Comparison of ENCODE assay signal across 13 cellular contexts in the genomic region with DNA sequence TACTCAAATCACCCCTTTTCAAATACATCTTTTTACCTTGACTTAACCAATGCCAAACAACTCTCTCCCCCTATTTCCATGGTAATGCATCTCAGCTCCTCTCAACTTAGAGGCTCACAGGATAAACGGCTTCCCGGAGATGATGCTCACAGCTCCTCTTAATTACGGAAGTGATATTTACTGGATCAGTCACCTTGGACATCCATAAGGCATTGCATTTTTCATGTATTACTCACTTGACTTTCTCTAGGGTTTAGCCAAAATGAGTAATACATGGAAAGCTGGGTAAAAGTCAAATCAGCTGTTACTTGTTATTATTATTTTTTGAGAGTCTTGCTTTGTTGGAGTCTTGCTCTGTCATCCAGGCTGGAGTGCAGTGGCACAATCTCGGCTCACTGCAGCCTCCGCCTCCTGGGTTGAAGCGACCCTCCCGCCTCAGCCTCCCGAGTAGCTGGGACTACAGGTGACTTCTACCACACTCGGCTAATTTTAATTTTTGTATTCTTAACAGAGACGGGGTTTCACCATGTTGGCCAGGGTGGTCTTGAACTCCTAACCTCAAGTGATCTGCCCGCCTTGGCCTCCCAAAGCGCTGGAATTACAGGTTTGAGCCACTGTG.
DNase-seq lines count a peak whose midpoint lies in the region; ATAC-seq, FAIRE-seq and TF ChIP-seq lines count a peak whose summit lies in the region.
"Had no signal": no experiment of that assay in that cellular context is flagged by ENCODE, and none has a peak within 500 bp of the region (broad histone marks: within the 10 kb centered on the region; RNA-seq: fewer than 3 reads in every experiment).

No MANE protein-coding gene starts in this region.

- H3K27me3 Mint-ChIP-seq in neural progenitor cell (ENCODE audit: insufficient read depth, low read depth), result no peaks in the 10 kb centered on the region
- H3K27me3 Mint-ChIP-seq: CD4-positive, alpha-beta memory T cell had no signal

- peak; percentile 12 for ATAC-seq in lung (ENCODE audit: insufficient read depth, low FRiP score)

- no peaks in the 10 kb centered on the region for H3K79me2 ChIP-seq in neural progenitor cell (ENCODE audit: low read depth)

- TF ChIP-seq CTCF in choroid plexus epithelial cell (conservative IDR thresholded peaks at IDR 0.05; ENCODE audit: low read depth, low read length) (no peak), lung (IDR thresholded peaks at IDR 0.05; ENCODE audit: control extremely low read depth, extremely low read depth) (no peak), neural progenitor cell (IDR thresholded peaks at IDR 0.05) (no peak)

- H3K9me3 ChIP-seq in lung (ENCODE audit: control insufficient read depth in 2 of 2, insufficient read depth in 1 of 2, low read length in 1 of 2) (no peaks in the 10 kb centered on the region), neural progenitor cell (ENCODE audit: low read depth) (no peaks in the 10 kb centered on the region)

- no peak overlapping the region for H3K27ac ChIP-seq in lung (ENCODE audit: low read depth in 1 of 2, low read length in 1 of 2)
- H3K27ac ChIP-seq in neural progenitor cell, result no peak overlapping the region
- H3K27ac ChIP-seq: cardiac muscle cell had no signal

- peaks cover 0 to 10% of the 10 kb centered on the region in 2 donors for H3K36me3 ChIP-seq in lung (ENCODE audit: control insufficient read depth in 2 of 2, insufficient read depth in 2 of 2, low read length in 2 of 2)
- H3K36me3 ChIP-seq in neural progenitor cell, result no peaks in the 10 kb centered on the region

- FAIRE-seq in HTR-8/SVneo (lab: Jason Lieb, UNC), result no peak

- H2AFZ ChIP-seq in neural progenitor cell (replicated peaks), result no peak overlapping the region

- H3K27me3 ChIP-seq in lung (ENCODE audit: control insufficient read depth, insufficient read depth), result no peaks in the 10 kb centered on the region
- no peaks in the 10 kb centered on the region for H3K27me3 ChIP-seq in neural progenitor cell
- H3K27me3 ChIP-seq: cardiac muscle cell, heart right ventricle had no signal

- H3K9ac ChIP-seq in neural progenitor cell, result no peak overlapping the region

- H3F3A ChIP-seq in neural progenitor cell (ENCODE audit: low read depth), result no peaks in the 10 kb centered on the region

- peaks cover 0 to 3% of the 10 kb centered on the region in 2 donors for H3K4me1 ChIP-seq in lung (ENCODE audit: control insufficient read depth in 2 of 2, insufficient read depth in 2 of 2, low read length in 2 of 2)
- no peaks in the 10 kb centered on the region for H3K4me1 ChIP-seq in neural progenitor cell

- no peak overlapping the region for H3K4me2 ChIP-seq in neural progenitor cell

- WGBS in lung, 2 donors, result 89 to 96% methylated on average over 12 of the region's 12 CpGs

- no peak overlapping the region for H3K4me3 Mint-ChIP-seq in neural progenitor cell
- H3K4me3 Mint-ChIP-seq: CD4-positive, alpha-beta memory T cell had no signal

- no peaks in the 10 kb centered on the region for H3K36me3 Mint-ChIP-seq in neural progenitor cell

- no peaks in the 10 kb centered on the region for H3K4me1 Mint-ChIP-seq in neural progenitor cell

- peaks cover 2% of the 10 kb centered on the region for H3K9me3 Mint-ChIP-seq in neural progenitor cell
- H3K9me3 Mint-ChIP-seq: CD4-positive, alpha-beta memory T cell had no signal

- H3K27ac Mint-ChIP-seq in neural progenitor cell, result no peak overlapping the region

- DNase-seq in AG08395 (ENCODE audit: low spot score) (peak; percentile 94), HTR-8/SVneo (ENCODE audit: insufficient read length, low spot score) (peak; percentile 82), choroid plexus epithelial cell (ENCODE audit: low read depth) (peak; percentile 93), lung (ENCODE audit: low spot score) (no peak), neural progenitor cell (ENCODE audit: low spot score) (no peak), NCI-H187 (lab: John Stamatoyannopoulos, UW) (no peak)
- DNase-seq in stimulated activated CD4-positive, alpha-beta T cell treated with anti-CD3 and anti-CD28 coated beads, Interleukin-4, amount 100 ng/mL, for 1 hour, result no peak
- DNase-seq in effector CD8-positive, alpha-beta T cell (lab: John Stamatoyannopoulos, UW), result no peak
- DNase-seq: activated CD8-positive, alpha-beta memory T cell treated with anti-CD3 and anti-CD28 coated beads, Interleukin-2, amount 50 U/mL, for 48 hours; CD4-positive, alpha-beta memory T cell; heart right ventricle; NCI-H1694 had no signal

- H3K4me3 ChIP-seq in choroid plexus epithelial cell (ENCODE audit: low read depth, low read length) (no peak overlapping the region), lung (no peak overlapping the region), neural progenitor cell (no peak overlapping the region)
- H3K4me3 ChIP-seq: cardiac muscle cell, heart right ventricle had no signal

- no peaks in the 10 kb centered on the region for H4K20me1 ChIP-seq in neural progenitor cell (ENCODE audit: low read depth)

Comparison
In these comparisons a context has a peak if more than half of its experiments do, and no peak if none do; other contexts are left out.
1. DNase-seq: peak in AG08395 (single experiment), HTR-8/SVneo (single experiment) and choroid plexus epithelial cell (single experiment); none in lung (single experiment), stimulated activated CD4-positive, alpha-beta T cell treated with anti-CD3 and anti-CD28 coated beads, Interleukin-4, amount 100 ng/mL, for 1 hour (single experiment), neural progenitor cell (single experiment), NCI-H187 (0 of 2) and effector CD8-positive, alpha-beta T cell (single experiment).